10 cellular contexts compared by ENCODE assay signal in the genomic region with DNA sequence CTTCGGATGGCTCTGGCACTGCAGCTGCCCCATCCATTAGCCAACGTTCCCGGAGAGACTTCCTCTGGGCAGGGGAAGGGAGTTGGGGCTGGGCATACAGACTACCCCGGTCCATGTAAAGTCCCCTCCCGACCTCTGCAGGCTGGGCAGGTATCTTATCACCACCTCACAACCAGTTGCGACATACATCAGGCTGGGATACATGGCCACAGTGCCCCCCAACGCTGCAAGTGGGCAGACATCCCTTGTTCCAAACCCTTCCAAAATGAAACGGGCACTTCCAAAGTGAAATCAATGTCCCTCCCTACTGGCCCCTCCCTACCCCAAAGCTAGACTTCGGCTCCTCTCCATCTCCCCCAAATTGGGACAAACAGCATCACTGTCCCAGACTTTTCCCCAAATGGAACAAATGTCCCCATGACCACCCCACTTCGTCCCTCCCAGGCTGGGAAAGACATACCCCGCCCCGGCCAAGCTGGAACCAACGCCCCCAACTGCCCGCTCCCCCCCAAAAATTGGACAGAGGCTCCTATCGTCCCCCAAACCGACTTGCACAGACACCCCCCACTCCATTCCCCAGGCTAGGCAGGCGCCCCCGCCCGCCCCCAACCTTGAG. TPM values are rescaled to one million over a fixed set of nuclear protein-coding genes. Genes with fewer than 3 reads are reported as not detected.
DNase-seq lines count a peak whose midpoint lies in the region; ATAC-seq and TF ChIP-seq lines count a peak whose summit lies in the region.
"Had no signal": no experiment of that assay in that cellular context is flagged by ENCODE, and none has a peak within 500 bp of the region (broad histone marks: within the 10 kb centered on the region; RNA-seq: fewer than 3 reads in every experiment).

No MANE protein-coding gene starts in this region.

- no peak for ATAC-seq in omental fat pad (ENCODE audit: low FRiP score)

- no peak overlapping the region for H2AK5ac ChIP-seq in H9 (ENCODE audit: insufficient read length, low read length)

- no peak overlapping the region for H3K56ac ChIP-seq in H9 (ENCODE audit: insufficient read length, low read depth, low read length)

- WGBS in H9 (ENCODE audit: extremely low coverage, insufficient read length, low lambda C conversion rate) = no CpG with 5 or more reads among the region's 19 CpGs
- 28 to 30% methylated on average over 19 of the region's 19 CpGs for WGBS in ectodermal cell, 2 experiments

- H4K8ac ChIP-seq in H9 (replicated peaks; ENCODE audit: insufficient read length, low read depth, low read length) = no peak overlapping the region

- H3K4me3 ChIP-seq in ectodermal cell (ENCODE audit: insufficient read depth, low read depth, low read length) = peak overlapping the region; percentile 35

- no peak overlapping the region for H2BK15ac ChIP-seq in H9 (ENCODE audit: low read depth, low read length)

- H3T11ph ChIP-seq in H9 (ENCODE audit: low read length) = no peak overlapping the region

- H3K9me3 ChIP-seq in H9 (ENCODE audit: control insufficient read depth, low read depth, low read length) (no peaks in the 10 kb centered on the region), ectodermal cell (ENCODE audit: control insufficient read depth, low read length) (no peaks in the 10 kb centered on the region)

- H3K14ac ChIP-seq in H9 (ENCODE audit: insufficient read depth, low read length) = no peak overlapping the region

- no peak overlapping the region for H2BK120ac ChIP-seq in H9 (ENCODE audit: low read depth, low read length, poor library complexity, severe bottlenecking)

- H3K4me3 Mint-ChIP-seq in H9 (peak overlapping the region; percentile 63 to 89), neural crest cell (peak overlapping the region; percentile 73)

- H3K27me3 ChIP-seq in H9 (ENCODE audit: insufficient read depth, low read length) (peaks cover 8% of the 10 kb centered on the region), ectodermal cell (ENCODE audit: control insufficient read depth, insufficient read depth, low read length, poor library complexity, severe bottlenecking) (peaks cover 34% of the 10 kb centered on the region)

- H3K4me2 ChIP-seq in H9 (ENCODE audit: insufficient read depth, insufficient read length, low read length) = peak overlapping the region; percentile 38

- H2AFZ ChIP-seq in H9 (ENCODE audit: low read length) = no peak overlapping the region

- H3K4ac ChIP-seq in H9 (ENCODE audit: low read depth, low read length) = no peak overlapping the region

- no peaks in the 10 kb centered on the region; a peak in 2 of 5 replicates for H3K9me3 Mint-ChIP-seq in H9
- no peaks in the 10 kb centered on the region for H3K9me3 Mint-ChIP-seq in neural crest cell

- TF ChIP-seq CTCF in H9 (conservative IDR thresholded peaks at IDR 0.05) (no peak), neural crest cell (conservative IDR thresholded peaks at IDR 0.05) (no peak), omental fat pad (IDR thresholded peaks at IDR 0.05) (no peak)

- no peak overlapping the region; a peak in 1 of 7 replicates for H3K27ac Mint-ChIP-seq in H9
- H3K27ac Mint-ChIP-seq in neural crest cell (ENCODE audit: unreplicated experiment) = no peak overlapping the region

- H3K23ac ChIP-seq in H9 (ENCODE audit: insufficient read length, low read depth, low read length) = no peak overlapping the region

- no peaks in the 10 kb centered on the region for H3K36me3 ChIP-seq in ectodermal cell (ENCODE audit: control insufficient read depth, insufficient read depth, low read length)

- peak; percentile 20 for DNase-seq in AG08396 (ENCODE audit: low spot score)
- peak; percentile 54 for DNase-seq in H9
- DNase-seq in neural crest cell (ENCODE audit: low read depth, low spot score) = no peak
- no peak for DNase-seq in AML-193 (lab: John Stamatoyannopoulos, UW)
- DNase-seq in NK-92 (lab: John Stamatoyannopoulos, UW; ENCODE audit: unreplicated experiment) = no peak
- no peak for DNase-seq in HCEC 1CT
- no peak for DNase-seq in omental fat pad (ENCODE audit: low spot score)
- DNase-seq: foreskin keratinocyte, NCI-H187 treated with DMSO at 0.1 percent for 48 hours had no signal

- no peak overlapping the region for H2BK5ac ChIP-seq in H9 (ENCODE audit: insufficient read length, low read length)

- H4K5ac ChIP-seq in H9 (ENCODE audit: insufficient read length, low read depth, low read length) = no peak overlapping the region

- peaks cover 6% of the 10 kb centered on the region for H3K23me2 ChIP-seq in H9 (ENCODE audit: insufficient read length, low read depth, low read length, poor library complexity, severe bottlenecking)

- no peak overlapping the region for H2BK20ac ChIP-seq in H9 (ENCODE audit: low read depth, low read length, poor library complexity, severe bottlenecking)

- H4K20me1 ChIP-seq in H9 (ENCODE audit: control insufficient read depth, insufficient read depth, insufficient read length) = no peaks in the 10 kb centered on the region

- H3K27ac ChIP-seq in H9 (ENCODE audit: insufficient read length, low read depth, low read length) = no peak overlapping the region
- no peak overlapping the region for H3K27ac ChIP-seq in ectodermal cell (ENCODE audit: insufficient read depth, low read depth, low read length, poor library complexity, severe bottlenecking)
- H3K27ac ChIP-seq: foreskin keratinocyte had no signal

- no peak overlapping the region for H3K18ac ChIP-seq in H9 (ENCODE audit: insufficient read length, low read depth, low read length)

- H3K4me1 ChIP-seq in H9 (ENCODE audit: insufficient read depth, low read length) (no peaks in the 10 kb centered on the region; the same call in 1 of the 2 replicates), ectodermal cell (ENCODE audit: control insufficient read depth, insufficient read depth, low read length) (peaks cover 4% of the 10 kb centered on the region)
- H3K4me1 ChIP-seq: foreskin keratinocyte had no signal

- H3K36me3 Mint-ChIP-seq in H9 (ENCODE audit: insufficient read depth in 1 of 3, low read depth in 3 of 3) (peaks cover 9 to 14% (median 10%) of the 10 kb centered on the region in 3 experiments; a peak in 6 of 7 replicates), neural crest cell (ENCODE audit: low read depth) (no peaks in the 10 kb centered on the region)

- peaks cover 46% of the 10 kb centered on the region for H3K27me3 Mint-ChIP-seq in H9 (ENCODE audit: low read depth)
- peaks cover 43% of the 10 kb centered on the region for H3K27me3 Mint-ChIP-seq in neural crest cell (ENCODE audit: low read depth)

- no peak overlapping the region for H2BK12ac ChIP-seq in H9 (ENCODE audit: insufficient read length, low read depth, low read length)

- no peaks in the 10 kb centered on the region for H3K79me2 ChIP-seq in H9 (ENCODE audit: insufficient read depth, low read length)

- H3K79me1 ChIP-seq in H9 (ENCODE audit: insufficient read depth, low read depth, low read length, poor library complexity, severe bottlenecking) = no peaks in the 10 kb centered on the region

- peaks cover 9 to 23% of the 10 kb centered on the region in 2 experiments for H3K4me1 Mint-ChIP-seq in H9
- H3K4me1 Mint-ChIP-seq in neural crest cell = peaks cover 6% of the 10 kb centered on the region

- H4K91ac ChIP-seq in H9 (ENCODE audit: insufficient read length, low read depth, low read length) = no peak overlapping the region

- H3K9ac ChIP-seq in H9 (ENCODE audit: extremely low read depth, insufficient read length, low read length) = no peak overlapping the region

RNA-seq across cellular contexts. Expression of a gene that starts 5.0 kb away (rescaled TPM):
- total RNA-seq in H9 (2021) (11.5 and 13.5 TPM in 2 replicates), neural crest cell (5.2 and 5.7 TPM in 2 replicates), omental fat pad (not detected)
- 16.5 TPM for polyA plus RNA-seq in ectodermal cell (2013, experiment 1 of 4)
- polyA plus RNA-seq in ectodermal cell (2013, experiment 2 of 4) = 13.4 TPM
- 8.9 TPM for polyA plus RNA-seq in ectodermal cell (2013, experiment 3 of 4)
- 11.1 TPM for polyA plus RNA-seq in ectodermal cell (2013, experiment 4 of 4)
- total RNA-seq: foreskin keratinocyte had no signal

RNA-seq across cellular contexts. Expression of a gene that starts 15.7 kb away (rescaled TPM):
- total RNA-seq in H9 (2021) (0.26 and 0.72 TPM in 2 replicates), neural crest cell (0.39 and 0.98 TPM in 2 replicates), omental fat pad (1 to 10 TPM in 3 of 4 donors, not detected in 1; 1.6 to 3.0 (median 2.8) TPM)
- polyA plus RNA-seq in ectodermal cell (2013, experiment 1 of 4) = 1.4 TPM
- polyA plus RNA-seq in ectodermal cell (2013, experiment 2 of 4) = 0.96 TPM
- 2.5 TPM for polyA plus RNA-seq in ectodermal cell (2013, experiment 3 of 4)
- 2.4 TPM for polyA plus RNA-seq in ectodermal cell (2013, experiment 4 of 4)

RNA-seq across cellular contexts. Expression of a gene that starts 25.3 kb away (rescaled TPM):
- 13.6 and 14.6 TPM in 2 replicates for total RNA-seq in H9 (2021)
- polyA plus RNA-seq in ectodermal cell (2013, experiment 1 of 4) = 3.5 TPM
- 3.1 TPM for polyA plus RNA-seq in ectodermal cell (2013, experiment 2 of 4)
- 2.8 TPM for polyA plus RNA-seq in ectodermal cell (2013, experiment 3 of 4)
- polyA plus RNA-seq in ectodermal cell (2013, experiment 4 of 4) = 3.1 TPM
- total RNA-seq in neural crest cell = 4.8 and 5.0 TPM in 2 replicates
- 10 to 100 TPM in 1 of 4 donors, 1 to 10 TPM in 3; 4.5 to 12.8 (median 6.3) TPM for total RNA-seq in omental fat pad

RNA-seq across cellular contexts. Expression of a gene that starts 28.7 kb away (rescaled TPM):
- total RNA-seq in H9 (2021) (0.39 and 0.72 TPM in 2 replicates), neural crest cell (not detected in 2 replicates), omental fat pad (not detected)
- not detected for polyA plus RNA-seq in ectodermal cell (2013, experiment 1 of 4)
- not detected for polyA plus RNA-seq in ectodermal cell (2013, experiment 2 of 4)
- polyA plus RNA-seq in ectodermal cell (2013, experiment 3 of 4) = not detected
- not detected for polyA plus RNA-seq in ectodermal cell (2013, experiment 4 of 4)
- total RNA-seq: foreskin keratinocyte had no signal
- polyA plus RNA-seq: foreskin keratinocyte had no signal

RNA-seq across cellular contexts. Expression of a gene that starts 28.9 kb away (rescaled TPM):
- total RNA-seq in H9 (2021) = not detected in 2 replicates
- not detected for polyA plus RNA-seq in ectodermal cell (2013, experiment 1 of 4)
- polyA plus RNA-seq in ectodermal cell (2013, experiment 2 of 4) = not detected
- not detected for polyA plus RNA-seq in ectodermal cell (2013, experiment 3 of 4)
- polyA plus RNA-seq in ectodermal cell (2013, experiment 4 of 4) = not detected
- total RNA-seq in neural crest cell = not detected in 2 replicates
- not detected for total RNA-seq in omental fat pad
- total RNA-seq: foreskin keratinocyte had no signal
- polyA plus RNA-seq: foreskin keratinocyte had no signal

Comparison
In these comparisons a context has a peak if more than half of its experiments do, and no peak if none do; other contexts are left out.
1. DNase-seq: peak in AG08396 (single experiment) and H9 (single experiment); none in neural crest cell (single experiment), AML-193 (0 of 2), NK-92 (single experiment), HCEC 1CT (single experiment) and omental fat pad (single experiment).